28 cellular contexts compared by ENCODE assay signal in genomic region chr16:2950400-2950724, GRCh38. TPM values are rescaled to one million over a fixed set of nuclear protein-coding genes. Genes with fewer than 3 reads are reported as not detected.
"Had no signal": no experiment of that assay in that cellular context is flagged by ENCODE, and none has a peak within 500 bp of the region (broad histone marks: within the 10 kb centered on the region; RNA-seq: fewer than 3 reads in every experiment).

No MANE protein-coding gene starts in this region.

- H3K27ac ChIP-seq: neutrophil, pancreas, psoas muscle, right lobe of liver, sigmoid colon, suprapubic skin, testis, tibial artery, transverse colon, upper lobe of right lung, vagina had no signal

- H3K4me1 ChIP-seq: pancreas, right lobe of liver, sigmoid colon, testis, tibial artery, upper lobe of right lung, vagina had no signal

- H3K4me3 ChIP-seq: pancreas, psoas muscle, right lobe of liver, sigmoid colon, suprapubic skin, testis, tibial artery, transverse colon, upper lobe of right lung, vagina had no signal

- ATAC-seq: naive thymus-derived CD8-positive, alpha-beta T cell; natural killer cell treated with Interleukin-12 subunit alpha and Interleukin-12 subunit beta and Interleukin-15 and Interleukin-18, amount 100 ng/mL, for 72 hours; pancreas; stimulated activated naive CD8-positive, alpha-beta T cell treated with anti-CD3 and anti-CD28 coated beads, Interleukin-15, amount 100 ng/mL, for 72 hours had no signal

- DNase-seq: nephron progenitor cell; nucleus accumbens; right lobe of liver; sigmoid colon; small intestine; stimulated activated CD4-positive, alpha-beta T cell treated with anti-CD3 and anti-CD28 coated beads, Interleukin-15, amount 100 ng/mL, for 24 hours; stimulated activated CD4-positive, alpha-beta T cell treated with anti-CD3 and anti-CD28 coated beads, Interleukin-2, amount 100 ng/mL, for 24 hours; stimulated activated CD4-positive, alpha-beta T cell treated with anti-CD3 and anti-CD28 coated beads, Interleukin-2, amount 100 ng/mL, for 48 hours; stimulated activated CD4-positive, alpha-beta T cell treated with anti-CD3 and anti-CD28 coated beads, Interleukin-4, amount 100 ng/mL, for 24 hours; stimulated activated naive B cell treated with anti-CD40 and anti-IgM and Interleukin-4, amounts not matched to agents 10 μg/mL and 1 μg/mL and 100 μg/mL, for 72 hours; stimulated activated naive CD4-positive, alpha-beta T cell treated with Interleukin-2 at 50 U/mL for 16 hours; stimulated activated naive CD8-positive, alpha-beta T cell treated with anti-CD3 and anti-CD28 coated beads, Interleukin-15, amount 100 ng/mL, for 72 hours; substantia nigra; testis; tibial artery; transverse colon; upper lobe of right lung had no signal

- H3K9me3 ChIP-seq: neutrophil, pancreas, psoas muscle, right lobe of liver, sigmoid colon, suprapubic skin, testis, tibial artery, transverse colon, upper lobe of right lung, vagina had no signal

- H3K36me3 ChIP-seq: pancreas, right lobe of liver, transverse colon had no signal

- H3K27me3 ChIP-seq: neutrophil, pancreas, testis, vagina had no signal

RNA-seq across cellular contexts. Expression of gene KREMEN2, which starts 13.7 kb away (rescaled TPM):
- total RNA-seq: naive thymus-derived CD8-positive, alpha-beta T cell; natural killer cell treated with Interleukin-12 subunit alpha and Interleukin-12 subunit beta and Interleukin-15 and Interleukin-18, amount 100 ng/mL, for 72 hours; omental fat pad; osteocyte; psoas muscle; right cardiac atrium; right lobe of liver; sigmoid colon; upper lobe of right lung; vagina had no signal
- polyA plus RNA-seq: naive thymus-derived CD8-positive, alpha-beta T cell; right cardiac atrium; urinary bladder had no signal

RNA-seq across cellular contexts. Expression of gene PKMYT1, which starts 29.9 kb away (rescaled TPM):
- total RNA-seq: naive thymus-derived CD8-positive, alpha-beta T cell had no signal
